Comparison of ENCODE assay signal across 15 cellular contexts in the genomic region with DNA sequence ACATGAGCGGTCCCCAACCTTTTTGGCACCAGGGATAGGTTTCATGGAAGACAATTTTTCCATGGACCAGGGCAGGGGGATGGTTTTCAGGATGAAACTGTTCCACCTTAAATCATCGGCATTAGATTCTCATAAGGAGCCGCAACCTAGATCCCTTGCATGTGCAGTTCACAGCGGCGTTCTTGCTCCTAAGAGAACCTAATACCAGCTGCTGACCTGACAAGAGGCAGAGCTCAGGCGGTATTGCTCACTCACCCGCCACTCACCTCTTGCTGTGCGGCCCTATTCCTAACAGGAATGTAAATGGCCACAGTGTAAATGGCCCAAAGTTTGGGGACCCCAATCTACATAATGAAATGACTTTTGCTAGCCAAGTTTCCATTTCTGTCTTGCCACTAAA. TPM values are rescaled to one million over a fixed set of nuclear protein-coding genes. Genes with fewer than 3 reads are reported as not detected.
DNase-seq lines count a peak whose midpoint lies in the region; ATAC-seq and TF ChIP-seq lines count a peak whose summit lies in the region.
"Had no signal": no experiment of that assay in that cellular context is flagged by ENCODE, and none has a peak within 500 bp of the region (broad histone marks: within the 10 kb centered on the region; RNA-seq: fewer than 3 reads in every experiment).

No MANE protein-coding gene starts in this region.

- no peak for ATAC-seq in central memory CD8-positive, alpha-beta T cell (replicated peaks; ENCODE audit: extremely low read depth, poor library complexity, severe bottlenecking)
- ATAC-seq in natural killer cell treated with Interleukin-12 subunit alpha and Interleukin-12 subunit beta and Interleukin-15 and Interleukin-18, amount 100 ng/mL, for 72 hours = no peak
- no peak for ATAC-seq in psoas muscle
- no peak for ATAC-seq in HG02970 (IDR thresholded peaks at IDR 0.05; ENCODE audit: low FRiP score, unreplicated experiment)
- ATAC-seq in HG02642 (IDR thresholded peaks at IDR 0.05; ENCODE audit: poor library complexity, unreplicated experiment) = no peak
- ATAC-seq: left lung; stimulated activated naive B cell treated with anti-CD40 and anti-IgM and Interleukin-4, amounts not matched to agents 10 μg/mL and 1 μg/mL and 100 μg/mL, for 72 hours had no signal

- H3K9me3 Mint-ChIP-seq in central memory CD8-positive, alpha-beta T cell = no peaks in the 10 kb centered on the region
- H3K9me3 Mint-ChIP-seq in natural killer cell treated with Interleukin-12 subunit alpha and Interleukin-12 subunit beta and Interleukin-15 and Interleukin-18, amount 100 ng/mL, for 72 hours = no peaks in the 10 kb centered on the region
- H3K9me3 Mint-ChIP-seq: activated B cell treated with CpG ODN at 0.5 μM for 24 hours; CD4-positive, CD25-positive, alpha-beta regulatory T cell; stimulated activated naive B cell treated with anti-CD40 and anti-IgM and Interleukin-4, amounts not matched to agents 10 μg/mL and 1 μg/mL and 100 μg/mL, for 72 hours had no signal

- no peaks in the 10 kb centered on the region for H3K9me3 ChIP-seq in ES-I3 (ENCODE audit: control insufficient read depth, insufficient read depth, low read length)
- H3K9me3 ChIP-seq in HUES48 (ENCODE audit: control insufficient read depth, insufficient read depth, low read length) = no peaks in the 10 kb centered on the region
- H3K9me3 ChIP-seq in psoas muscle = no peaks in the 10 kb centered on the region
- H3K9me3 ChIP-seq: left lung had no signal

- TF ChIP-seq CTCF in psoas muscle (IDR thresholded peaks at IDR 0.05) = no peak

- H3K27ac Mint-ChIP-seq in central memory CD8-positive, alpha-beta T cell (ENCODE audit: low read depth) = peak overlapping the region; percentile 94
- H3K27ac Mint-ChIP-seq in natural killer cell treated with Interleukin-12 subunit alpha and Interleukin-12 subunit beta and Interleukin-15 and Interleukin-18, amount 100 ng/mL, for 72 hours = peak overlapping the region; percentile 67 to 90

- no peak overlapping the region for H3K4me3 Mint-ChIP-seq in central memory CD8-positive, alpha-beta T cell
- H3K4me3 Mint-ChIP-seq in natural killer cell treated with Interleukin-12 subunit alpha and Interleukin-12 subunit beta and Interleukin-15 and Interleukin-18, amount 100 ng/mL, for 72 hours = no peak overlapping the region

- H3K9ac ChIP-seq in ES-I3 (ENCODE audit: low read depth, low read length) (peak overlapping the region; percentile 97), HUES48 (ENCODE audit: low read depth, low read length) (peak overlapping the region; percentile 7; the same call in 1 of the 2 replicates)

- H3K36me3 Mint-ChIP-seq in central memory CD8-positive, alpha-beta T cell (ENCODE audit: insufficient read depth) = peaks cover 13% of the 10 kb centered on the region
- no peaks in the 10 kb centered on the region for H3K36me3 Mint-ChIP-seq in natural killer cell treated with Interleukin-12 subunit alpha and Interleukin-12 subunit beta and Interleukin-15 and Interleukin-18, amount 100 ng/mL, for 72 hours
- H3K36me3 Mint-ChIP-seq: activated naive CD8-positive, alpha-beta T cell; CD4-positive, CD25-positive, alpha-beta regulatory T cell; stimulated activated naive B cell treated with anti-CD40 and anti-IgM and Interleukin-4, amounts not matched to agents 10 μg/mL and 1 μg/mL and 100 μg/mL, for 72 hours had no signal

- H3K4me1 Mint-ChIP-seq in central memory CD8-positive, alpha-beta T cell = peaks cover 30% of the 10 kb centered on the region
- H3K4me1 Mint-ChIP-seq in natural killer cell treated with Interleukin-12 subunit alpha and Interleukin-12 subunit beta and Interleukin-15 and Interleukin-18, amount 100 ng/mL, for 72 hours (ENCODE audit: low read depth in 2 of 2) = peaks cover 24 to 36% of the 10 kb centered on the region in 2 donors

- H3K4me1 ChIP-seq in ES-I3 (ENCODE audit: insufficient read depth, low read length) = peaks cover 25% of the 10 kb centered on the region
- H3K4me1 ChIP-seq in HUES48 (ENCODE audit: control insufficient read depth, insufficient read depth, low read length) = peaks cover 44% of the 10 kb centered on the region
- H3K4me1 ChIP-seq in psoas muscle = peaks cover 21% of the 10 kb centered on the region

- H3K27ac ChIP-seq in HUES48 (ENCODE audit: low read depth, low read length) = peak overlapping the region; percentile 95
- H3K27ac ChIP-seq in psoas muscle = no peak overlapping the region

- no peaks in the 10 kb centered on the region for H3K36me3 ChIP-seq in ES-I3 (ENCODE audit: insufficient read depth, low read length)
- H3K36me3 ChIP-seq in HUES48 (ENCODE audit: control insufficient read depth, insufficient read depth, low read length) = peaks cover 9% of the 10 kb centered on the region
- H3K36me3 ChIP-seq in psoas muscle (ENCODE audit: insufficient read depth in 1 of 2, low read depth in 1 of 2) = peaks cover 3 to 8% of the 10 kb centered on the region in 2 donors

- H3K4me3 ChIP-seq in HUES48 (ENCODE audit: low read depth, low read length) (peak overlapping the region; percentile 90), psoas muscle (no peak overlapping the region)
- H3K4me3 ChIP-seq: left lung had no signal

- WGBS in psoas muscle, 3 donors = 55 to 56% (median 56%) methylated on average over 8 of the region's 8 CpGs

- no peaks in the 10 kb centered on the region for H3K27me3 ChIP-seq in HUES48 (ENCODE audit: control insufficient read depth, insufficient read depth, low read length)
- H3K27me3 ChIP-seq in psoas muscle (ENCODE audit: insufficient read depth in 3 of 3, low read length in 2 of 3) = no peaks in the 10 kb centered on the region
- H3K27me3 ChIP-seq: left lung had no signal

- intact Hi-C loops in psoas muscle (cut with DNase I) = no loop called here

- DNase-seq in central memory CD8-positive, alpha-beta T cell (ENCODE audit: low spot score in 2 of 2) = no peak
- no peak for DNase-seq in natural killer cell treated with Interleukin-12 subunit alpha and Interleukin-12 subunit beta and Interleukin-15 and Interleukin-18, amount 100 ng/mL, for 72 hours (ENCODE audit: low spot score)
- DNase-seq in psoas muscle = no peak
- DNase-seq in NCI-H345 (lab: John Stamatoyannopoulos, UW) = no peak
- DNase-seq: activated B cell treated with CpG ODN at 0.5 μM for 24 hours, GF-D8, head of caudate nucleus, left lung had no signal

- no peaks in the 10 kb centered on the region for H3K27me3 Mint-ChIP-seq in central memory CD8-positive, alpha-beta T cell
- H3K27me3 Mint-ChIP-seq in natural killer cell treated with Interleukin-12 subunit alpha and Interleukin-12 subunit beta and Interleukin-15 and Interleukin-18, amount 100 ng/mL, for 72 hours = no peaks in the 10 kb centered on the region
- H3K27me3 Mint-ChIP-seq: activated B cell treated with CpG ODN at 0.5 μM for 24 hours; activated naive CD8-positive, alpha-beta T cell; CD4-positive, CD25-positive, alpha-beta regulatory T cell; stimulated activated naive B cell treated with anti-CD40 and anti-IgM and Interleukin-4, amounts not matched to agents 10 μg/mL and 1 μg/mL and 100 μg/mL, for 72 hours had no signal

RNA-seq across cellular contexts. Expression of gene PLIN2, which starts 3.1 kb away (rescaled TPM):
- total RNA-seq in natural killer cell treated with Interleukin-12 subunit alpha and Interleukin-12 subunit beta and Interleukin-15 and Interleukin-18, amount 100 ng/mL, for 72 hours = 10 to 100 TPM; 57.2 to 88.0 TPM
- 1,000 to 10,000 TPM in 2 of 4 donors, 100 to 1,000 TPM in 2; 117 to 1,975 (median 1,047) TPM for total RNA-seq in psoas muscle
- polyA plus RNA-seq in psoas muscle = 1,000 to 10,000 TPM in 1 of 3 donors, 100 to 1,000 TPM in 2; 418 to 3,967 (median 710) TPM

RNA-seq across cellular contexts. Expression of gene HAUS6, which starts 27.7 kb away (rescaled TPM):
- total RNA-seq in natural killer cell treated with Interleukin-12 subunit alpha and Interleukin-12 subunit beta and Interleukin-15 and Interleukin-18, amount 100 ng/mL, for 72 hours = 10 to 100 TPM; 26.2 to 41.8 TPM
- 10 to 100 TPM in 1 of 4 donors, 1 to 10 TPM in 3; 3.3 to 10.9 (median 4.1) TPM for total RNA-seq in psoas muscle
- 1 to 10 TPM; 2.4 to 7.6 (median 5.6) TPM for polyA plus RNA-seq in psoas muscle
